In the genomic region with DNA sequence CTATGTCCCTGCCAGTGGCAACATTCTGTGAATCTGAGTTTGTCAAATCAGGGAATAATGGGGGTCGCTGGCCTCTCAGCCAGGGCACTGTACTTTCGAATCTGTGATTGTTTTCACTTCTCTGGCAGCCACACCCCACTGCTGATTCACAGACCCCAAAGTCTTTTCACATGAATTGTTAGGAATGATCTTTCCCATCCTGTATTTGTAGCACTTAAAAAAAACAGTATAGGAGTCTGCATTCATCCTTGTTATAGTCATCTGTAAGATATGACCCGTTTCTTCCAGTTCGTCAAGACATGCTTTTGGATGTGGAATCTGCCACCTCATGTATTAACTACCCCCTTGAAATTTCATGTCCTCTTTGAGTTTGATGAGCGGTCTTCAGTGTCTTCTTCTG, we compare ENCODE assay signal across 8 cellular contexts. TPM values are rescaled to one million over a fixed set of nuclear protein-coding genes. Genes with fewer than 3 reads are reported as not detected.
DNase-seq lines count a peak whose midpoint lies in the region; ATAC-seq lines count a peak whose summit lies in the region.

No MANE protein-coding gene starts in this region.

- H3K27ac Mint-ChIP-seq in natural killer cell treated with Interleukin-12 subunit alpha and Interleukin-12 subunit beta and Interleukin-15 and Interleukin-18, amount 100 ng/mL, for 72 hours: peak overlapping the region; percentile 95

- H3K4me1 Mint-ChIP-seq in natural killer cell treated with Interleukin-12 subunit alpha and Interleukin-12 subunit beta and Interleukin-15 and Interleukin-18, amount 100 ng/mL, for 72 hours (ENCODE audit: low read depth in 2 of 2): peaks cover 67 to 69% of the 10 kb centered on the region in 2 donors

- H3K27ac ChIP-seq in BLaER1 treated with 17β-estradiol and CSF1 and Interleukin-3, amounts not matched to agents 10 nM and 100 nM: peak overlapping the region; percentile 75 to 100 (median 95); a peak in 21 of 22 replicates
- no peak overlapping the region for H3K27ac ChIP-seq in duodenal mucosa (ENCODE audit: low read depth, low read length)

- H3K27me3 Mint-ChIP-seq in natural killer cell treated with Interleukin-12 subunit alpha and Interleukin-12 subunit beta and Interleukin-15 and Interleukin-18, amount 100 ng/mL, for 72 hours: peaks cover 0 to 4% of the 10 kb centered on the region in 2 donors

- no peaks in the 10 kb centered on the region for H3K27me3 ChIP-seq in BLaER1 treated with 17β-estradiol and CSF1 and Interleukin-3, amounts not matched to agents 10 nM and 100 nM
- H3K27me3 ChIP-seq in MG63 (no peaks in the 10 kb centered on the region), duodenal mucosa (ENCODE audit: control insufficient read depth in 1 of 2, insufficient read depth in 2 of 2, low read length in 2 of 2) (no peaks in the 10 kb centered on the region)

- no peaks in the 10 kb centered on the region for H3K9me3 Mint-ChIP-seq in natural killer cell treated with Interleukin-12 subunit alpha and Interleukin-12 subunit beta and Interleukin-15 and Interleukin-18, amount 100 ng/mL, for 72 hours

- peak overlapping the region; percentile 77 to 98 (median 90) for H3K4me3 ChIP-seq in BLaER1 treated with 17β-estradiol and CSF1 and Interleukin-3, amounts not matched to agents 10 nM and 100 nM
- peak overlapping the region; percentile 96 for H3K4me3 ChIP-seq in MG63
- H3K4me3 ChIP-seq in duodenal mucosa (ENCODE audit: low read depth in 1 of 2, low read length in 2 of 2): peak overlapping the region; percentile 92 to 93

- peaks cover 0 to 27% (median 12%) of the 10 kb centered on the region in 11 experiments; a peak in 12 of 22 replicates for H4K20me1 ChIP-seq in BLaER1 treated with 17β-estradiol and CSF1 and Interleukin-3, amounts not matched to agents 10 nM and 100 nM

- H3K9ac ChIP-seq in BLaER1 treated with 17β-estradiol and CSF1 and Interleukin-3, amounts not matched to agents 10 nM and 100 nM: peak overlapping the region; percentile 83 to 97 (median 88)
- H3K9ac ChIP-seq in duodenal mucosa (ENCODE audit: low read depth in 1 of 2, low read length in 2 of 2): peak overlapping the region; percentile 91 to 98

- intact Hi-C loops in left colon (cut with DNase I, micrococcal nuclease): no loop called here

- ATAC-seq in natural killer cell treated with Interleukin-12 subunit alpha and Interleukin-12 subunit beta and Interleukin-15 and Interleukin-18, amount 100 ng/mL, for 72 hours: no peak
- no peak for ATAC-seq in left colon

- no peak for DNase-seq in MG63
- DNase-seq in natural killer cell treated with Interleukin-12 subunit alpha and Interleukin-12 subunit beta and Interleukin-15 and Interleukin-18, amount 100 ng/mL, for 72 hours (ENCODE audit: low spot score): no peak
- DNase-seq in left colon: no peak
- no peak for DNase-seq in NCI-H748 (lab: John Stamatoyannopoulos, UW; ENCODE audit: unreplicated experiment)
- no peak for DNase-seq in NCI-H82 treated with DMSO at 0.1 percent for 48 hours (lab: John Stamatoyannopoulos, UW; ENCODE audit: unreplicated experiment)
- no peak for DNase-seq in SK-N-DZ (ENCODE audit: low spot score)

- peaks cover 47 to 80% (median 75%) of the 10 kb centered on the region in 10 experiments for H3K4me1 ChIP-seq in BLaER1 treated with 17β-estradiol and CSF1 and Interleukin-3, amounts not matched to agents 10 nM and 100 nM
- peaks cover 11 to 37% of the 10 kb centered on the region in 2 donors for H3K4me1 ChIP-seq in duodenal mucosa (ENCODE audit: control insufficient read depth in 1 of 2, insufficient read depth in 2 of 2, low read length in 2 of 2)

- H3K4me3 Mint-ChIP-seq in natural killer cell treated with Interleukin-12 subunit alpha and Interleukin-12 subunit beta and Interleukin-15 and Interleukin-18, amount 100 ng/mL, for 72 hours: peak overlapping the region; percentile 91

- H3K4me2 ChIP-seq in BLaER1 treated with 17β-estradiol and CSF1 and Interleukin-3, amounts not matched to agents 10 nM and 100 nM: peak overlapping the region; percentile 90 to 100 (median 98)

- no peaks in the 10 kb centered on the region for H3K9me3 ChIP-seq in BLaER1 treated with 17β-estradiol and CSF1 and Interleukin-3, amounts not matched to agents 10 nM and 100 nM (replicated peaks in 1 of 11)
- H3K9me3 ChIP-seq in MG63 (no peaks in the 10 kb centered on the region), duodenal mucosa (ENCODE audit: control insufficient read depth in 1 of 2, low read length in 2 of 2) (no peaks in the 10 kb centered on the region)

- H3K36me3 ChIP-seq in BLaER1 treated with 17β-estradiol and CSF1 and Interleukin-3, amounts not matched to agents 10 nM and 100 nM: peaks cover 16 to 46% (median 19%) of the 10 kb centered on the region in 11 experiments
- H3K36me3 ChIP-seq in MG63 (no peaks in the 10 kb centered on the region; the same call in 1 of the 2 replicates), duodenal mucosa (ENCODE audit: control insufficient read depth in 1 of 2, insufficient read depth in 2 of 2, low read length in 2 of 2) (peaks cover 10 to 19% of the 10 kb centered on the region in 2 donors)

- H3K36me3 Mint-ChIP-seq in natural killer cell treated with Interleukin-12 subunit alpha and Interleukin-12 subunit beta and Interleukin-15 and Interleukin-18, amount 100 ng/mL, for 72 hours: peaks cover 16% of the 10 kb centered on the region

RNA-seq across cellular contexts. Expression of a gene that starts 0.9 kb away (rescaled TPM):
- total RNA-seq in MG63 (2014; rRNA removed; shearing (Covaris generic); ENCODE audit: low replicate concordance): 46.8 and 82.8 TPM in 2 replicates
- total RNA-seq in natural killer cell treated with Interleukin-12 subunit alpha and Interleukin-12 subunit beta and Interleukin-15 and Interleukin-18, amount 100 ng/mL, for 72 hours: 100 to 1,000 TPM in 1 of 2 donors, 10 to 100 TPM in 1; 92.9 to 104 TPM
- 10 to 100 TPM; 58.0 to 71.3 TPM for total RNA-seq in left colon
- 20.2 and 24.3 TPM in 2 replicates for polyA plus RNA-seq in SK-N-DZ (2014; cell fraction: cytosol; rRNA removed)
- polyA plus RNA-seq in SK-N-DZ (2014; cell fraction: nucleus; rRNA removed): 96.2 and 120 TPM in 2 replicates
